Comparison of ENCODE assay signal across 8 cellular contexts in the genomic region with DNA sequence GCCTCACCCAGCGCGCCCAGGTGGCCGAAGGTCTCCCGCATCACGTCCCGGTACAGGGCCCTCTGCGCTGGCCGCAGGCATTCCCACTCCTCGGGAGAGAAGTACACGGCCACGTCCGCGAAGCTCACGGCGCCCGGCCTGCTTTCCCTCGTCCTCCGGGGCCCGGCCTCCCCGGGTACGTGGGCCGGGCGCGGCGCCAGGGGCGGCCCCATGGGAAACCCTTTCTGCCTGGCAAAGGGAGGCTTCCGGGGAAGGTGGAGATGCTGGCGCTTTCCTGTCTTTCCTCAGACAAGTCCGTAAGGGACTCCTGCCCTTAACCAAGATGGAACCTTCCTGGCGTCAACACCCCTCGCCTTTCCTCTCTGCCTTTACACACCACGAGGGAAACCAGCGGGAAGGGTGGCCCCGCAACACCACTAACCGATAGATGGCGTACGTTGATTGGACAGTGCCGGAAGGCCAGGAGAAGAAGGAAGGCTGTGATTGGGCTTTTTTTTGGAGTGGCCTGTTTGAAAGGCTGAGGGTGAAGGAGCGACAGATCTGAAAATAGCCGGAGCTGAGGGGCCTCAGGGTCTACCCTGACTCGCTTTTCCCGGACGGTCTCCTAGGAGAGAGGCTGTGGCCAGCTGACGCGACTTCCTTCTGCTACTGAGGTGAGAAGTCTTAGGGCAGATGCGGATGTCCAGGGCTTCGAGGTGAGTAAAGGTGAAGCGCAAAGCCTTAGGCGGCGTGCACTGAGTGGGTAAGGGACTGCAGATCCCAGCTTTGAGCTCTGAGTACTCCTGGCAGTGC. TPM values are rescaled to one million over a fixed set of nuclear protein-coding genes. Genes with fewer than 3 reads are reported as not detected.
DNase-seq lines count a peak whose midpoint lies in the region; ATAC-seq, FAIRE-seq and TF ChIP-seq lines count a peak whose summit lies in the region.

A gene (minus strand): TSS at position 298 of the 792 bp plus-strand sequence. CDS start 86 bp downstream, at position 212.

- peak; percentile 84 for ATAC-seq in HG03103 (IDR thresholded peaks at IDR 0.05; ENCODE audit: low read depth, unreplicated experiment)

- no peaks in the 10 kb centered on the region for H4K20me1 ChIP-seq in keratinocyte (ENCODE audit: control insufficient read depth, extremely low read depth, insufficient read depth, low read length)

- TF ChIP-seq CTCF in A673 (conservative IDR thresholded peaks at IDR 0.05; ENCODE audit: low read depth, low read length) (no peak), keratinocyte (optimal IDR thresholded peaks at IDR 0.05 in 1 of 3, IDR thresholded peaks at IDR 0.05 in 1 of 3, conservative IDR thresholded peaks at IDR 0.05 in 1 of 3; ENCODE audit: extremely low read depth in 1 of 3, insufficient read depth in 2 of 3, low read length in 3 of 3) (peak in 1 of 3 experiments; percentile 43)

- POLR2A ChIA-PET in A673 (lab: Charles Lee; ENCODE audit: low non-redundant PET) = no interaction called here

- TF ChIP-seq POLR2A in GM18526 (IDR thresholded peaks at IDR 0.05; ENCODE audit: extremely low read depth, insufficient read length) = peak; percentile 36

- CTCF ChIA-PET in A673 (lab: Charles Lee) = interaction anchor here (0.9 to 1.3 kb wide), 2 partner anchors 13 to 156 kb away, joined by 3 to 6 read pairs; a partner anchor contains a TSS

- H3K4me3 ChIP-seq in A673 (ENCODE audit: low read depth, low read length, poor library complexity, severe bottlenecking) (peak within 1 kb of the TSS; percentile 74), keratinocyte (ENCODE audit: control insufficient read depth in 2 of 3, extremely low read depth in 1 of 3, insufficient read depth in 2 of 3, low read depth in 1 of 3, low read length in 3 of 3) (peak within 1 kb of the TSS; percentile 74 to 80 (median 75))

- H3K9ac ChIP-seq in keratinocyte (ENCODE audit: control insufficient read depth, extremely low read depth, insufficient read depth, low read length) = peak within 1 kb of the TSS; percentile 83

- H2AFZ ChIP-seq in keratinocyte (ENCODE audit: control insufficient read depth, low read length) = peak within 1 kb of the TSS; percentile 71

- peak within 1 kb of the TSS; percentile 96 for H3K27ac ChIP-seq in A673 (ENCODE audit: low read depth, low read length, poor library complexity, severe bottlenecking)
- H3K27ac ChIP-seq in keratinocyte (ENCODE audit: control insufficient read depth, insufficient read depth, low read length) = peak within 1 kb of the TSS; percentile 79

- H3K79me2 ChIP-seq in keratinocyte (ENCODE audit: control insufficient read depth, insufficient read depth, low read length) = peaks cover 33% of the 10 kb centered on the region

- H3K4me1 ChIP-seq in A673 (ENCODE audit: insufficient read depth, low read length, poor library complexity, severe bottlenecking) (peaks cover 5% of the 10 kb centered on the region), keratinocyte (ENCODE audit: control insufficient read depth, extremely low read depth, insufficient read depth, low read length) (peaks cover 5% of the 10 kb centered on the region)

- no peaks in the 10 kb centered on the region for H3K9me1 ChIP-seq in keratinocyte (ENCODE audit: control insufficient read depth, extremely low read depth, insufficient read depth, low read length)

- intact Hi-C loops in A673 (cut with micrococcal nuclease; ENCODE audit: unreplicated experiment) = no loop called here

- H3K27me3 ChIP-seq in A673 (replicated peaks; ENCODE audit: insufficient read depth, low read depth, low read length, poor library complexity) (no peaks in the 10 kb centered on the region), keratinocyte (ENCODE audit: control insufficient read depth, extremely low read depth, insufficient read depth, low read length) (no peaks in the 10 kb centered on the region)

- dilution Hi-C loops in keratinocyte (cut with MboI; ENCODE audit: extremely low pct_ligation_motif_present, low sequenced_read_pairs) = no loop called here

- no peaks in the 10 kb centered on the region for H3K9me3 ChIP-seq in A673 (ENCODE audit: low read depth, low read length, poor library complexity, severe bottlenecking)
- no peaks in the 10 kb centered on the region for H3K9me3 ChIP-seq in keratinocyte (ENCODE audit: control insufficient read depth, low read depth, low read length)

- peak within 1 kb of the TSS; percentile 87 for H3K4me2 ChIP-seq in keratinocyte (ENCODE audit: control insufficient read depth, extremely low read depth, insufficient read depth, low read depth, low read length)

- peak; percentile 78 for FAIRE-seq in keratinocyte (lab: Jason Lieb, UNC)

- BruUV-seq in A673 (replicated peaks; lab: Mats Ljungman, UMichigan) = no TSS peak

- DNase-seq in A673 (ENCODE audit: low spot score) (peak; percentile 100), NCI-H226 (peak; percentile 99), cerebellum (ENCODE audit: low spot score) (peak; percentile 98), keratinocyte (ENCODE audit: low read depth, low spot score) (peak; percentile 98)
- DNase-seq in activated CD4-positive, CD25-positive, alpha-beta regulatory T cell treated with anti-CD3 and anti-CD28 coated beads, Interleukin-2, amount 50 U/mL, for 72 hours = peak; percentile 82
- DNase-seq in stimulated activated CD4-positive, alpha-beta T cell treated with anti-CD3 and anti-CD28 coated beads, Interleukin-12 subunit alpha, Interleukin-12 subunit beta, amount 100 ng/mL, for 48 hours (ENCODE audit: low read depth in 2 of 3, low spot score in 1 of 3) = peak; percentile 88 to 92 (median 92)

- peaks cover 42% of the 10 kb centered on the region for H3K36me3 ChIP-seq in A673 (ENCODE audit: insufficient read depth, low read length, poor library complexity, severe bottlenecking)
- peaks cover 9 to 10% of the 10 kb centered on the region in 2 experiments for H3K36me3 ChIP-seq in keratinocyte (ENCODE audit: control insufficient read depth in 2 of 2, extremely low read depth in 1 of 2, insufficient read depth in 2 of 2, low read length in 2 of 2)

RNA-seq across cellular contexts. Expression of the gene that starts here (rescaled TPM):
- 21.4 and 23.2 TPM in 2 replicates for total RNA-seq in A673 (2021)
- 23.8 TPM for total RNA-seq in cerebellum
- 3.4 to 4.6 TPM (median 4.1 TPM) in 3 replicates for polyA plus RNA-seq in keratinocyte
- polyA plus RNA-seq in keratinocyte (2011; ENCODE audit: low read depth) = 2.4 TPM
- polyA plus RNA-seq in keratinocyte (2011; cell fraction: cytosol; rRNA removed) = 1.6 and 2.4 TPM in 2 replicates
- polyA plus RNA-seq in keratinocyte (2011; cell fraction: nucleus; rRNA removed) = 12.7 and 13.0 TPM in 2 replicates
- 4.0 and 5.0 TPM in 2 replicates for polyA plus RNA-seq in keratinocyte (2012; ENCODE audit: low replicate concordance)
- 2.4 to 5.2 TPM (median 3.0 TPM) in 3 replicates for polyA minus RNA-seq in keratinocyte
- polyA minus RNA-seq in keratinocyte (2011; cell fraction: cytosol; rRNA and poly(A)+ RNA removed) = 4.8 TPM
- 3.8 and 5.4 TPM in 2 replicates for polyA minus RNA-seq in keratinocyte (2011; cell fraction: nucleus; rRNA and poly(A)+ RNA removed)

Comparison
In these comparisons a context has a peak if more than half of its experiments do, and no peak if none do; other contexts are left out.
1. Peak in every context shown above with its lines: DNase-seq, ATAC-seq, H3K4me3 ChIP-seq and H3K27ac ChIP-seq.